In genomic region chr1:94840811-94841210, GRCh38 we compare ENCODE assay signal across 1 cellular context.
TF ChIP-seq lines count a peak whose summit lies in the region.

No MANE protein-coding gene starts in this region.

TF ChIP-seq in HepG2, 621 proteins besides CTCF, POLR2A, EP300 and RAD21 (continued from another document):
- no peak for TF ChIP-seq ZNF609 (CRISPR knock-in tag; IDR thresholded peaks at IDR 0.05; ENCODE audit: borderline replicate concordance)
- peak; percentile 85 for TF ChIP-seq MAFF (IDR thresholded peaks at IDR 0.05; ENCODE audit: low read depth, low read length)
